Comparison of ENCODE assay signal across 8 cellular contexts in the genomic region with DNA sequence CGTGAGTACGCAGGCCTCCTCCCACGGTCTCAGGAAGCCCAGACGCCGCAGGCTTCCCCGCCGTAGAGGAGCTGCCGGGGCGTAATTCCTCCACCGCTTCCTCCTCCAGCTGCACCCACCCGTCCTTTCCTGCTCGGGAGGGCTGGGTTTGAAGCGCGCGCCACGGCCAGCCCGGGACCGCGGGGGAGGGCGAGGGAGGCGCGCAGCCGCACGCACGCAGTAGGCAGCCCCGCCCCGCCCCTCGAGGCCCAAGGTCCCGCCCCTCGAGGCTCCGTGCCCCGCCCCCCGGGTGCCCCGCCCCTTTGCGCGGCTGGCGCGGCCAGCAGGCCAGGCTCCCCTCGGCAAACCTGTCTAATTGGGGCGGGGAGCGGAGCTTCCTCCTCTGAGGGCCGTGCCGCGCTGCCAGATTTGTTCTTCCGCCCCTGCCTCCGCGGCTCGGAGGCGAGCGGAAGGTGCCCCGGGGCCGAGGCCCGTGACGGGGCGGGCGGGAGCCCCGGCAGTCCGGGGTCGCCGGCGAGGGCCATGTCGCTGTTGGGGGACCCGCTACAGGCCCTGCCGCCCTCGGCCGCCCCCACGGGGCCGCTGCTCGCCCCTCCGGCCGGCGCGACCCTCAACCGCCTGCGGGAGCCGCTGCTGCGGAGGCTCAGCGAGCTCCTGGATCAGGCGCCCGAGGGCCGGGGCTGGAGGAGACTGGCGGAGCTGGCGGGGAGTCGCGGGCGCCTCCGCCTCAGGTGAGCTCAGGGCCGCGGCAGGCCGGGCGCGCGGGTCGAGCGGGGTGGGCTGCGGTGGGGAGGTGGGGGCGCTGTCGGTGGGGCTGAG. TPM values are rescaled to one million over a fixed set of nuclear protein-coding genes. Genes with fewer than 3 reads are reported as not detected.
DNase-seq lines count a peak whose midpoint lies in the region; ATAC-seq, FAIRE-seq and TF ChIP-seq lines count a peak whose summit lies in the region.

A gene with protein sequence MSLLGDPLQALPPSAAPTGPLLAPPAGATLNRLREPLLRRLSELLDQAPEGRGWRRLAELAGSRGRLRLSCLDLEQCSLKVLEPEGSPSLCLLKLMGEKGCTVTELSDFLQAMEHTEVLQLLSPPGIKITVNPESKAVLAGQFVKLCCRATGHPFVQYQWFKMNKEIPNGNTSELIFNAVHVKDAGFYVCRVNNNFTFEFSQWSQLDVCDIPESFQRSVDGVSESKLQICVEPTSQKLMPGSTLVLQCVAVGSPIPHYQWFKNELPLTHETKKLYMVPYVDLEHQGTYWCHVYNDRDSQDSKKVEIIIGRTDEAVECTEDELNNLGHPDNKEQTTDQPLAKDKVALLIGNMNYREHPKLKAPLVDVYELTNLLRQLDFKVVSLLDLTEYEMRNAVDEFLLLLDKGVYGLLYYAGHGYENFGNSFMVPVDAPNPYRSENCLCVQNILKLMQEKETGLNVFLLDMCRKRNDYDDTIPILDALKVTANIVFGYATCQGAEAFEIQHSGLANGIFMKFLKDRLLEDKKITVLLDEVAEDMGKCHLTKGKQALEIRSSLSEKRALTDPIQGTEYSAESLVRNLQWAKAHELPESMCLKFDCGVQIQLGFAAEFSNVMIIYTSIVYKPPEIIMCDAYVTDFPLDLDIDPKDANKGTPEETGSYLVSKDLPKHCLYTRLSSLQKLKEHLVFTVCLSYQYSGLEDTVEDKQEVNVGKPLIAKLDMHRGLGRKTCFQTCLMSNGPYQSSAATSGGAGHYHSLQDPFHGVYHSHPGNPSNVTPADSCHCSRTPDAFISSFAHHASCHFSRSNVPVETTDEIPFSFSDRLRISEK (plus strand): TSS at position 344 of the 819 bp plus-strand sequence. CDS start 179 bp downstream, at position 523.

- H3K9me3 ChIP-seq in pancreas (no peaks in the 10 kb centered on the region), thyroid gland (no peaks in the 10 kb centered on the region)

- FAIRE-seq in pancreas (lab: Jason Lieb, UNC): no peak

- H3K4me1 ChIP-seq in pancreas (peaks cover 0 to 11% (median 8%) of the 10 kb centered on the region in 3 donors), thyroid gland (peaks cover 7 to 15% of the 10 kb centered on the region in 2 donors)

- TF ChIP-seq CTCF in pancreas (IDR thresholded peaks at IDR 0.05): no peak
- peak in 2 of 6 experiments; percentile 4 to 24 for TF ChIP-seq CTCF in thyroid gland (IDR thresholded peaks at IDR 0.05)

- intact Hi-C loops in head of caudate nucleus (cut with DNase I) (no loop called here), pancreas (cut with DNase I) (no loop called here), thyroid gland (cut with DNase I) (no loop called here)

- H3K27ac Mint-ChIP-seq in activated naive CD8-positive, alpha-beta T cell: peak within 1 kb of the TSS; percentile 88

- peaks cover 68% of the 10 kb centered on the region for H3K4me1 Mint-ChIP-seq in activated naive CD8-positive, alpha-beta T cell (ENCODE audit: low read depth)

- peak within 1 kb of the TSS; percentile 63 to 94 (median 90) for H3K27ac ChIP-seq in pancreas
- peak within 1 kb of the TSS; percentile 79 to 97 (median 92) for H3K27ac ChIP-seq in thyroid gland

- WGBS in pancreas, 2 donors: 0 to 1% methylated on average over 55 to 98 of the region's 98 CpGs
- 0% methylated on average over 3 of the region's 98 CpGs; no CpG with 5 or more reads in 1 of the 2 donors for WGBS in thyroid gland, 2 donors

- H3K4me3 ChIP-seq in pancreas (peak within 1 kb of the TSS; percentile 61 to 76 (median 74)), thyroid gland (replicated peaks in 1 of 3) (peak within 1 kb of the TSS; percentile 52 to 99 (median 56))

- H3K4me3 Mint-ChIP-seq in activated naive CD8-positive, alpha-beta T cell: peak within 1 kb of the TSS; percentile 94

- DNase-seq in NCI-H1105 treated with DMSO at 0.1 percent for 48 hours (lab: John Stamatoyannopoulos, UW) (peak; percentile 87), SKM-1 treated with dmso at 0.1 percent for 144 hours (lab: John Stamatoyannopoulos, UW; ENCODE audit: unreplicated experiment) (peak; percentile 86), head of caudate nucleus (peak; percentile 64 to 96 (median 92)), pancreas (peak; percentile 90 to 99 (median 94)), thyroid gland (peak; percentile 91 to 92)

- ATAC-seq in HG02623 (IDR thresholded peaks at IDR 0.05; ENCODE audit: unreplicated experiment) (peak; percentile 76), pancreas (peak; percentile 96 to 99 (median 98))

- peaks cover 5% of the 10 kb centered on the region for H3K36me3 Mint-ChIP-seq in activated naive CD8-positive, alpha-beta T cell

- TF ChIP-seq POLR2A in GM10847 (IDR thresholded peaks at IDR 0.05; ENCODE audit: extremely low read depth, insufficient read length) (peak; percentile 95), thyroid gland (IDR thresholded peaks at IDR 0.05) (peak; percentile 71 to 94)

- H3K36me3 ChIP-seq in pancreas (no peaks in the 10 kb centered on the region), thyroid gland (no peaks in the 10 kb centered on the region)

- H3K9me3 Mint-ChIP-seq in activated naive CD8-positive, alpha-beta T cell (ENCODE audit: low read depth): peaks cover 4% of the 10 kb centered on the region

- H3K27me3 ChIP-seq in pancreas (no peaks in the 10 kb centered on the region), thyroid gland (no peaks in the 10 kb centered on the region)

- no peaks in the 10 kb centered on the region for H3K27me3 Mint-ChIP-seq in activated naive CD8-positive, alpha-beta T cell

RNA-seq across cellular contexts. Expression of the gene that starts here (rescaled TPM):
- 10 to 100 TPM in 2 of 6 donors, 1 to 10 TPM in 4; 6.7 to 12.9 (median 7.7) TPM for total RNA-seq in pancreas
- polyA plus RNA-seq in pancreas: 1 to 10 TPM; 3.2 to 6.7 TPM
- total RNA-seq in thyroid gland: 10 to 100 TPM; 26.3 to 42.1 (median 30.2) TPM

Comparison
In these comparisons a context has a peak if more than half of its experiments do, and no peak if none do; other contexts are left out.
1. Peak in every context shown above with its lines: DNase-seq, ATAC-seq, H3K4me3 ChIP-seq and H3K27ac ChIP-seq.